ENCODE assay signal across 8 cellular contexts in genomic region chr2:158753561-158754302, GRCh38. TPM values are rescaled to one million over a fixed set of nuclear protein-coding genes. Genes with fewer than 3 reads are reported as not detected.
DNase-seq lines count a peak whose midpoint lies in the region; ATAC-seq and TF ChIP-seq lines count a peak whose summit lies in the region.

No MANE protein-coding gene starts in this region.

- H3K27ac ChIP-seq in DOHH2 (ENCODE audit: low read depth, low read length) (no peak overlapping the region), heart right ventricle (peak overlapping the region in 4 of 10 donors; percentile 6 to 49 (median 23)), psoas muscle (no peak overlapping the region)

- POLR2A ChIA-PET in activated naive CD8-positive, alpha-beta T cell treated with anti-CD3 and anti-CD28 coated beads, Interleukin-2, amount 10 ng/mL, durations not matched to agents 7 days and 5 days (lab: Charles Lee), result interaction anchor here (0.7 kb wide), 1 partner anchor 700 kb away, joined by 3 read pairs; no protein-coding TSS in a partner anchor

- no peaks in the 10 kb centered on the region for H3K79me2 ChIP-seq in DOHH2 (ENCODE audit: control insufficient read depth, low read length)

- intact Hi-C loops in heart right ventricle (cut with DNase I) (loop anchor here in 9 of 10 donors (1.0 to 5.0 kb wide), 14 partner anchors 86 to 731 kb away; partner anchors contain the start of genes CCDC148 (in 1 of the 9) and PKP4 (in 1 of the 9)), psoas muscle (cut with DNase I) (loop anchor here (5.0 to 10.0 kb wide), 6 partner anchors 296 to 1261 kb away; partner anchors contain the start of genes CCDC148 (in 2 of the 2), PKP4 (in 2 of the 2) and ACVR1 (in 1 of the 2))

- no peaks in the 10 kb centered on the region for H3K9me3 ChIP-seq in DOHH2 (ENCODE audit: control insufficient read depth, insufficient read depth, low read length)
- H3K9me3 ChIP-seq in heart right ventricle, result peaks cover 0 to 4% (median 0%) of the 10 kb centered on the region in 11 donors
- H3K9me3 ChIP-seq in psoas muscle, result peaks cover 7% of the 10 kb centered on the region

- H3K4me3 ChIP-seq in DOHH2 (ENCODE audit: low read length) (no peak overlapping the region), heart right ventricle (peak overlapping the region in 9 of 10 donors; percentile 1 to 44 (median 40)), psoas muscle (peak overlapping the region; percentile 57)

- H3K4me1 Mint-ChIP-seq in activated naive CD8-positive, alpha-beta T cell treated with anti-CD3 and anti-CD28 coated beads, Interleukin-2, amount 10 ng/mL, durations not matched to agents 7 days and 5 days, result no peaks in the 10 kb centered on the region

- no peaks in the 10 kb centered on the region for H4K20me1 ChIP-seq in DOHH2 (ENCODE audit: control insufficient read depth, insufficient read depth, low read depth, low read length)

- H3K4me2 ChIP-seq in DOHH2 (ENCODE audit: low read length), result no peak overlapping the region

- H3F3A ChIP-seq in DOHH2 (ENCODE audit: control insufficient read depth, insufficient read depth), result no peaks in the 10 kb centered on the region

- ATAC-seq in GM19328 (IDR thresholded peaks at IDR 0.05; ENCODE audit: unreplicated experiment), result peak; percentile 69
- ATAC-seq in HG03378 (IDR thresholded peaks at IDR 0.05; ENCODE audit: unreplicated experiment), result peak; percentile 72
- peak; percentile 45 for ATAC-seq in activated naive CD8-positive, alpha-beta T cell treated with anti-CD3 and anti-CD28 coated beads, Interleukin-2, amount 10 ng/mL, durations not matched to agents 7 days and 5 days (ENCODE audit: low read depth)
- peak; percentile 85 to 95 (median 90) for ATAC-seq in heart right ventricle
- ATAC-seq in psoas muscle, result peak; percentile 83 to 95 (median 84)
- ATAC-seq in HG03439 (IDR thresholded peaks at IDR 0.05; ENCODE audit: unreplicated experiment), result no peak

- no peaks in the 10 kb centered on the region for H3K9me2 ChIP-seq in DOHH2 (replicated peaks; ENCODE audit: control insufficient read depth, low read length)

- H3K27me3 Mint-ChIP-seq in activated naive CD8-positive, alpha-beta T cell treated with anti-CD3 and anti-CD28 coated beads, Interleukin-2, amount 10 ng/mL, durations not matched to agents 7 days and 5 days, result peaks cover 3% of the 10 kb centered on the region

- no peak overlapping the region for H3K27ac Mint-ChIP-seq in activated naive CD8-positive, alpha-beta T cell treated with anti-CD3 and anti-CD28 coated beads, Interleukin-2, amount 10 ng/mL, durations not matched to agents 7 days and 5 days

- no peaks in the 10 kb centered on the region for H3K9me3 Mint-ChIP-seq in activated naive CD8-positive, alpha-beta T cell treated with anti-CD3 and anti-CD28 coated beads, Interleukin-2, amount 10 ng/mL, durations not matched to agents 7 days and 5 days

- no peak overlapping the region for H3K4me3 Mint-ChIP-seq in activated naive CD8-positive, alpha-beta T cell treated with anti-CD3 and anti-CD28 coated beads, Interleukin-2, amount 10 ng/mL, durations not matched to agents 7 days and 5 days

- H3K27me3 ChIP-seq in DOHH2 (ENCODE audit: control insufficient read depth, low read length) (no peaks in the 10 kb centered on the region), heart right ventricle (no peaks in the 10 kb centered on the region), psoas muscle (ENCODE audit: insufficient read depth in 3 of 3, low read length in 2 of 3) (no peaks in the 10 kb centered on the region)

- DNase-seq in NCI-H524 (lab: John Stamatoyannopoulos, UW), result peak; percentile 32 to 69
- no peak for DNase-seq in activated naive CD8-positive, alpha-beta T cell treated with anti-CD3 and anti-CD28 coated beads, Interleukin-2, amount 10 ng/mL, durations not matched to agents 7 days and 5 days
- peak in 1 of 2 donors; percentile 48 for DNase-seq in heart right ventricle
- DNase-seq in psoas muscle, result no peak

- H3K36me3 ChIP-seq in DOHH2 (ENCODE audit: control insufficient read depth, low read length) (no peaks in the 10 kb centered on the region), heart right ventricle (no peaks in the 10 kb centered on the region), psoas muscle (ENCODE audit: insufficient read depth in 1 of 2, low read depth in 1 of 2) (no peaks in the 10 kb centered on the region)

- WGBS in heart right ventricle, 2 donors, result 9 to 10% methylated on average over 12 of the region's 12 CpGs
- WGBS in psoas muscle, 3 donors, result 10 to 11% (median 11%) methylated on average over 12 of the region's 12 CpGs

- TF ChIP-seq CTCF in DOHH2 (IDR thresholded peaks at IDR 0.05; ENCODE audit: low read depth, low read length, poor library complexity, severe bottlenecking) (peak; percentile 84), heart right ventricle (IDR thresholded peaks at IDR 0.05) (peak; percentile 83 to 95 (median 90)), psoas muscle (IDR thresholded peaks at IDR 0.05) (peak; percentile 90)

- H3K36me3 Mint-ChIP-seq in activated naive CD8-positive, alpha-beta T cell treated with anti-CD3 and anti-CD28 coated beads, Interleukin-2, amount 10 ng/mL, durations not matched to agents 7 days and 5 days, result no peaks in the 10 kb centered on the region

- no peaks in the 10 kb centered on the region for H3K4me1 ChIP-seq in DOHH2 (ENCODE audit: control insufficient read depth, low read length)
- peaks cover 0 to 15% (median 10%) of the 10 kb centered on the region in 9 donors for H3K4me1 ChIP-seq in heart right ventricle
- H3K4me1 ChIP-seq in psoas muscle, result no peaks in the 10 kb centered on the region

RNA-seq across cellular contexts. Expression of gene DAPL1, which starts 41.4 kb away (rescaled TPM):
- total RNA-seq in activated naive CD8-positive, alpha-beta T cell treated with anti-CD3 and anti-CD28 coated beads, Interleukin-2, amount 10 ng/mL, durations not matched to agents 7 days and 5 days, result not detected
- total RNA-seq in heart right ventricle (not detected), psoas muscle (not detected)
- polyA plus RNA-seq in heart right ventricle (under 1 TPM in 1 of 2 donors, not detected in 1; 0.87 TPM), psoas muscle (not detected)

Comparison
In these comparisons a context has a peak if more than half of its experiments do, and no peak if none do; other contexts are left out.
1. DNase-seq: peak in NCI-H524 (2 of 2); none in activated naive CD8-positive, alpha-beta T cell treated with anti-CD3 and anti-CD28 coated beads, Interleukin-2, amount 10 ng/mL, durations not matched to agents 7 days and 5 days (single experiment) and psoas muscle (0 of 2).
2. Peak in every context shown above with its lines, with median percentiles within 50 percentile points of each other: CTCF ChIP-seq.